Comparison of ENCODE assay signal across 1 cellular context in genomic region chr10:29324220-29324831, GRCh38.
A peak's percentile ranks its signal among the peaks of the same experiment; 100 is the strongest.
TF ChIP-seq lines count a peak whose summit lies in the region.

No MANE protein-coding gene starts in this region.

TF ChIP-seq in HepG2, 621 proteins besides CTCF, POLR2A, EP300 and RAD21 (continued from another document and continues in another):
- TF ChIP-seq ZNF589 (CRISPR knock-in tag; conservative IDR thresholded peaks at IDR 0.05) = no peak
- TF ChIP-seq NCOA2 (CRISPR knock-in tag; IDR thresholded peaks at IDR 0.05) = 0 out of 2 replicates have a peak, but pooled peaks have one; percentile 33
- TF ChIP-seq, protein P1, sequence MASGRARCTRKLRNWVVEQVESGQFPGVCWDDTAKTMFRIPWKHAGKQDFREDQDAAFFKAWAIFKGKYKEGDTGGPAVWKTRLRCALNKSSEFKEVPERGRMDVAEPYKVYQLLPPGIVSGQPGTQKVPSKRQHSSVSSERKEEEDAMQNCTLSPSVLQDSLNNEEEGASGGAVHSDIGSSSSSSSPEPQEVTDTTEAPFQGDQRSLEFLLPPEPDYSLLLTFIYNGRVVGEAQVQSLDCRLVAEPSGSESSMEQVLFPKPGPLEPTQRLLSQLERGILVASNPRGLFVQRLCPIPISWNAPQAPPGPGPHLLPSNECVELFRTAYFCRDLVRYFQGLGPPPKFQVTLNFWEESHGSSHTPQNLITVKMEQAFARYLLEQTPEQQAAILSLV (CRISPR knock-in tag; IDR thresholded peaks at IDR 0.05; ENCODE audit: borderline replicate concordance) = no peak
- TF ChIP-seq, protein P2, sequence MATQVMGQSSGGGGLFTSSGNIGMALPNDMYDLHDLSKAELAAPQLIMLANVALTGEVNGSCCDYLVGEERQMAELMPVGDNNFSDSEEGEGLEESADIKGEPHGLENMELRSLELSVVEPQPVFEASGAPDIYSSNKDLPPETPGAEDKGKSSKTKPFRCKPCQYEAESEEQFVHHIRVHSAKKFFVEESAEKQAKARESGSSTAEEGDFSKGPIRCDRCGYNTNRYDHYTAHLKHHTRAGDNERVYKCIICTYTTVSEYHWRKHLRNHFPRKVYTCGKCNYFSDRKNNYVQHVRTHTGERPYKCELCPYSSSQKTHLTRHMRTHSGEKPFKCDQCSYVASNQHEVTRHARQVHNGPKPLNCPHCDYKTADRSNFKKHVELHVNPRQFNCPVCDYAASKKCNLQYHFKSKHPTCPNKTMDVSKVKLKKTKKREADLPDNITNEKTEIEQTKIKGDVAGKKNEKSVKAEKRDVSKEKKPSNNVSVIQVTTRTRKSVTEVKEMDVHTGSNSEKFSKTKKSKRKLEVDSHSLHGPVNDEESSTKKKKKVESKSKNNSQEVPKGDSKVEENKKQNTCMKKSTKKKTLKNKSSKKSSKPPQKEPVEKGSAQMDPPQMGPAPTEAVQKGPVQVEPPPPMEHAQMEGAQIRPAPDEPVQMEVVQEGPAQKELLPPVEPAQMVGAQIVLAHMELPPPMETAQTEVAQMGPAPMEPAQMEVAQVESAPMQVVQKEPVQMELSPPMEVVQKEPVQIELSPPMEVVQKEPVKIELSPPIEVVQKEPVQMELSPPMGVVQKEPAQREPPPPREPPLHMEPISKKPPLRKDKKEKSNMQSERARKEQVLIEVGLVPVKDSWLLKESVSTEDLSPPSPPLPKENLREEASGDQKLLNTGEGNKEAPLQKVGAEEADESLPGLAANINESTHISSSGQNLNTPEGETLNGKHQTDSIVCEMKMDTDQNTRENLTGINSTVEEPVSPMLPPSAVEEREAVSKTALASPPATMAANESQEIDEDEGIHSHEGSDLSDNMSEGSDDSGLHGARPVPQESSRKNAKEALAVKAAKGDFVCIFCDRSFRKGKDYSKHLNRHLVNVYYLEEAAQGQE (IDR thresholded peaks at IDR 0.05; ENCODE audit: borderline replicate concordance in 1 of 2, low read depth in 1 of 2, low read length in 2 of 2) = no peak
- TF ChIP-seq, protein P3, sequence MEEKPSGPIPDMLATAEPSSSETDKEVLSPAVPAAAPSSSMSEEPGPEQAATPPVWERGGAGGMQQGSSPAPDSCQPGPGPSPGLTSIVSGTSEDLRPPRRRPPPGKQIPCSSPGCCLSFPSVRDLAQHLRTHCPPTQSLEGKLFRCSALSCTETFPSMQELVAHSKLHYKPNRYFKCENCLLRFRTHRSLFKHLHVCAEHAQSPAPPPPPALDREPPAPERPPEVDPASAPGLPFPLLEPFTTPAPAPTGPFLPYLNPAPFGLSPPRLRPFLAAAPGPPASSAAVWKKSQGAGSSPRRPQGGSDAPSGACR (CRISPR knock-in tag; IDR thresholded peaks at IDR 0.05) = no peak
- no peak for TF ChIP-seq ZNF782 (CRISPR knock-in tag; IDR thresholded peaks at IDR 0.05; ENCODE audit: borderline replicate concordance)
- TF ChIP-seq, protein P4, sequence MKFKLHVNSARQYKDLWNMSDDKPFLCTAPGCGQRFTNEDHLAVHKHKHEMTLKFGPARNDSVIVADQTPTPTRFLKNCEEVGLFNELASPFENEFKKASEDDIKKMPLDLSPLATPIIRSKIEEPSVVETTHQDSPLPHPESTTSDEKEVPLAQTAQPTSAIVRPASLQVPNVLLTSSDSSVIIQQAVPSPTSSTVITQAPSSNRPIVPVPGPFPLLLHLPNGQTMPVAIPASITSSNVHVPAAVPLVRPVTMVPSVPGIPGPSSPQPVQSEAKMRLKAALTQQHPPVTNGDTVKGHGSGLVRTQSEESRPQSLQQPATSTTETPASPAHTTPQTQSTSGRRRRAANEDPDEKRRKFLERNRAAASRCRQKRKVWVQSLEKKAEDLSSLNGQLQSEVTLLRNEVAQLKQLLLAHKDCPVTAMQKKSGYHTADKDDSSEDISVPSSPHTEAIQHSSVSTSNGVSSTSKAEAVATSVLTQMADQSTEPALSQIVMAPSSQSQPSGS (CRISPR knock-in tag; IDR thresholded peaks at IDR 0.05) = 0 out of 2 replicates have a peak, but pooled peaks have one; percentile 31
- no peak for TF ChIP-seq USF2 (IDR thresholded peaks at IDR 0.05; ENCODE audit: low read depth, low read length)
- TF ChIP-seq USF2 (CRISPR knock-in tag; IDR thresholded peaks at IDR 0.05; ENCODE audit: borderline replicate concordance) = no peak
- no peak for TF ChIP-seq MIXL1 (CRISPR knock-in tag; IDR thresholded peaks at IDR 0.05)
- TF ChIP-seq, protein P5, sequence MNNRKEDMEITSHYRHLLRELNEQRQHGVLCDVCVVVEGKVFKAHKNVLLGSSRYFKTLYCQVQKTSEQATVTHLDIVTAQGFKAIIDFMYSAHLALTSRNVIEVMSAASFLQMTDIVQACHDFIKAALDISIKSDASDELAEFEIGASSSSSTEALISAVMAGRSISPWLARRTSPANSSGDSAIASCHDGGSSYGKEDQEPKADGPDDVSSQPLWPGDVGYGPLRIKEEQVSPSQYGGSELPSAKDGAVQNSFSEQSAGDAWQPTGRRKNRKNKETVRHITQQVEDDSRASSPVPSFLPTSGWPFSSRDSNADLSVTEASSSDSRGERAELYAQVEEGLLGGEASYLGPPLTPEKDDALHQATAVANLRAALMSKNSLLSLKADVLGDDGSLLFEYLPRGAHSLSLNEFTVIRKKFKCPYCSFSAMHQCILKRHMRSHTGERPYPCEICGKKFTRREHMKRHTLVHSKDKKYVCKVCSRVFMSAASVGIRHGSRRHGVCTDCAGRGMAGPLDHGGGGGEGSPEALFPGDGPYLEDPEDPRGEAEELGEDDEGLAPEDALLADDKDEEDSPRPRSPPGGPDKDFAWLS (CRISPR knock-in tag; IDR thresholded peaks at IDR 0.05; ENCODE audit: borderline replicate concordance) = no peak
- TF ChIP-seq ZNF777 (CRISPR knock-in tag; IDR thresholded peaks at IDR 0.05) = no peak
- no peak for TF ChIP-seq E2F1 (CRISPR knock-in tag; IDR thresholded peaks at IDR 0.05)
- TF ChIP-seq, protein P6, sequence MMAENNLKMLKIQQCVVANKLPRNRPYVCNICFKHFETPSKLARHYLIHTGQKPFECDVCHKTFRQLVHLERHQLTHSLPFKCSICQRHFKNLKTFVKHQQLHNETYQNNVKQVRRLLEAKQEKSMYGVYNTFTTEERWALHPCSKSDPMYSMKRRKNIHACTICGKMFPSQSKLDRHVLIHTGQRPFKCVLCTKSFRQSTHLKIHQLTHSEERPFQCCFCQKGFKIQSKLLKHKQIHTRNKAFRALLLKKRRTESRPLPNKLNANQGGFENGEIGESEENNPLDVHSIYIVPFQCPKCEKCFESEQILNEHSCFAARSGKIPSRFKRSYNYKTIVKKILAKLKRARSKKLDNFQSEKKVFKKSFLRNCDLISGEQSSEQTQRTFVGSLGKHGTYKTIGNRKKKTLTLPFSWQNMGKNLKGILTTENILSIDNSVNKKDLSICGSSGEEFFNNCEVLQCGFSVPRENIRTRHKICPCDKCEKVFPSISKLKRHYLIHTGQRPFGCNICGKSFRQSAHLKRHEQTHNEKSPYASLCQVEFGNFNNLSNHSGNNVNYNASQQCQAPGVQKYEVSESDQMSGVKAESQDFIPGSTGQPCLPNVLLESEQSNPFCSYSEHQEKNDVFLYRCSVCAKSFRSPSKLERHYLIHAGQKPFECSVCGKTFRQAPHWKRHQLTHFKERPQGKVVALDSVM (CRISPR knock-in tag; IDR thresholded peaks at IDR 0.05) = no peak
- TF ChIP-seq, protein P7, sequence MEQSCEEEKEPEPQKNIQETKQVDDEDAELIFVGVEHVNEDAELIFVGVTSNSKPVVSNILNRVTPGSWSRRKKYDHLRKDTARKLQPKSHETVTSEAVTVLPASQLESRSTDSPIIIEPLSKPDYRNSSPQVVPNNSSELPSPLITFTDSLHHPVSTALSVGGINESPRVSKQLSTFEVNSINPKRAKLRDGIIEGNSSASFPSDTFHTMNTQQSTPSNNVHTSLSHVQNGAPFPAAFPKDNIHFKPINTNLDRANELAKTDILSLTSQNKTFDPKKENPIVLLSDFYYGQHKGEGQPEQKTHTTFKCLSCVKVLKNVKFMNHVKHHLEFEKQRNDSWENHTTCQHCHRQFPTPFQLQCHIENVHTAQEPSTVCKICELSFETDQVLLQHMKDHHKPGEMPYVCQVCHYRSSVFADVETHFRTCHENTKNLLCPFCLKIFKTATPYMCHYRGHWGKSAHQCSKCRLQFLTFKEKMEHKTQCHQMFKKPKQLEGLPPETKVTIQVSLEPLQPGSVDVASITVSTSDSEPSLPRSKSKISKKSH (CRISPR knock-in tag; IDR thresholded peaks at IDR 0.05; ENCODE audit: borderline replicate concordance) = no peak
- TF ChIP-seq TBP (CRISPR knock-in tag; IDR thresholded peaks at IDR 0.05) = no peak
- TF ChIP-seq SPEN (CRISPR knock-in tag; IDR thresholded peaks at IDR 0.05; ENCODE audit: low read depth) = peak; percentile 21; the same call in 1 of the 2 replicates
- no peak for TF ChIP-seq MXD1 (CRISPR knock-in tag; IDR thresholded peaks at IDR 0.05)
- no peak for TF ChIP-seq ZNF879 (CRISPR knock-in tag; IDR thresholded peaks at IDR 0.05)
- 0 out of 2 replicates have a peak, but pooled peaks have one; percentile 20 for TF ChIP-seq ZBTB38 (CRISPR knock-in tag; IDR thresholded peaks at IDR 0.05)
- peak; percentile 53 for TF ChIP-seq ZNF768 (CRISPR knock-in tag; IDR thresholded peaks at IDR 0.05)
- TF ChIP-seq, protein P8, sequence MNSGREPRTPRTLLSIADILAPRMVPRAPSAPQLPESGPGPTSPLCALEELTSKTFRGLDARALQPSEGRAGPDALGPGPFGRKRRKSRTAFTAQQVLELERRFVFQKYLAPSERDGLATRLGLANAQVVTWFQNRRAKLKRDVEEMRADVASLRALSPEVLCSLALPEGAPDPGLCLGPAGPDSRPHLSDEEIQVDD (CRISPR knock-in tag; IDR thresholded peaks at IDR 0.05; ENCODE audit: borderline replicate concordance) = no peak
- no peak for TF ChIP-seq SOX13 (IDR thresholded peaks at IDR 0.05)
- peak in 1 of 2 experiments; percentile 34; a peak in 1 of 4 replicates for TF ChIP-seq SOX13 (CRISPR knock-in tag; conservative IDR thresholded peaks at IDR 0.05 in 1 of 2, IDR thresholded peaks at IDR 0.05 in 1 of 2)
- peak; percentile 41; the same call in 1 of the 2 replicates for TF ChIP-seq SKIL (CRISPR knock-in tag; IDR thresholded peaks at IDR 0.05; ENCODE audit: borderline replicate concordance)
- no peak for TF ChIP-seq HDAC1 (CRISPR knock-in tag; IDR thresholded peaks at IDR 0.05)
- TF ChIP-seq, protein P9, sequence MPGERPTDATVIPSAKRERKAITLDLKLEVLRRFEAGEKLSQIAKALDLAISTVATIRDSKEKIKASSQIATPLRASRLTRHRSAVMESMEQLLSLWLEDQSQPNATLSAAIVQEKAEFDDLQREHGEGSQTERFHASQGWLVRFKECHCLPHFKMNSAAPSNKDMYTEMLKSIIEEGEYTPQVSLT (CRISPR knock-in tag; IDR thresholded peaks at IDR 0.05; ENCODE audit: borderline replicate concordance, low read depth) = no peak
- no peak for TF ChIP-seq HMG20B (CRISPR knock-in tag; conservative IDR thresholded peaks at IDR 0.05)
- TF ChIP-seq ZBTB42 (CRISPR knock-in tag; IDR thresholded peaks at IDR 0.05) = no peak
- TF ChIP-seq GZF1 (CRISPR knock-in tag; IDR thresholded peaks at IDR 0.05) = no peak
- TF ChIP-seq ESRRA (CRISPR knock-in tag; IDR thresholded peaks at IDR 0.05; ENCODE audit: low read depth) = 0 out of 2 replicates have a peak, but pooled peaks have one; percentile 15
- TF ChIP-seq GATAD2A (CRISPR knock-in tag; IDR thresholded peaks at IDR 0.05) = 0 out of 2 replicates have a peak, but pooled peaks have one; percentile 43
- no peak for TF ChIP-seq ZNF17 (CRISPR knock-in tag; IDR thresholded peaks at IDR 0.05)
- TF ChIP-seq ZKSCAN8 (CRISPR knock-in tag; IDR thresholded peaks at IDR 0.05; ENCODE audit: borderline replicate concordance) = no peak
- peak; percentile 18; the same call in 1 of the 2 replicates for TF ChIP-seq IRF2 (CRISPR knock-in tag; IDR thresholded peaks at IDR 0.05)
- no peak for TF ChIP-seq TAF15 (IDR thresholded peaks at IDR 0.05; ENCODE audit: low read depth, low read length, poor library complexity, severe bottlenecking)
